In the genomic region with DNA sequence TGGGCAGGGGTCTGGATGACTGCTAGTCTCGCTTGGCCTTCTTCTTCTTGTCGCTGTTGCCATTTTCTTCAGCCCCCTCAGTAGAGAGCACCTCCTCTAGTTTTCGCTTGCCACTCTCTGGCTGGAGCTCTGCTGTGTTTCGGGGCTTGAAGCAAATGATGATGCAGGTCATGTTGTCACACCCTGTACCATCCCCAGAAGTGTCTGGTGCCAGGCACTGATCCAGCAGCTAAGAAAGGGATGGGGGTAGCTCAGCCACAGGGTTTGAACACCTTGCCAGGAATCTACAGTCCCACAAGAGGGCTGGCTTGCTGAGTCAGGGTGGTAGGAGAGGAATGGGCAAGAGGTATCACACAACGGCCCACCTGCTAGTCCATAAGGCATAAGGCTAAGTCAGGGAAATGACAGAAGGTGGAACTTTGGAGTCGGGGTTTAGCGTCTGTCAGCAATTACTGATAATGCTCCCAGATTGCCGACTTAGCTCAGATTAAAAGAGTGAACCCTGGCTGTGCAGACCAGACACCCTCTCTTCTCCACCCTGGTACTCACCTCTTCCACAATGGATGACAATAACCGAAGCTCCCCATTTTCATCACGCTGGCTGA, we compare ENCODE assay signal across 6 cellular contexts. TPM values are rescaled to one million over a fixed set of nuclear protein-coding genes. Genes with fewer than 3 reads are reported as not detected.
DNase-seq lines count a peak whose midpoint lies in the region; ATAC-seq, FAIRE-seq and TF ChIP-seq lines count a peak whose summit lies in the region.

No MANE protein-coding gene starts in this region.

- H3K4me1 ChIP-seq in HUES6 (ENCODE audit: control insufficient read depth, insufficient read depth, low read length) (peaks cover 14% of the 10 kb centered on the region), K562 (replicated peaks in 1 of 2; ENCODE audit: control insufficient read depth in 2 of 2, insufficient read depth in 2 of 2, low read length in 2 of 2) (peaks cover 7 to 38% of the 10 kb centered on the region in 2 experiments)

- peak overlapping the region; percentile 87; the same call in 1 of the 2 replicates for H3K27ac ChIP-seq in HUES6 (ENCODE audit: low read depth, low read length)
- H3K27ac ChIP-seq in K562 (ENCODE audit: extremely low read depth, low read depth, low read length): peak overlapping the region; percentile 92

- H3K4me2 ChIP-seq in K562 (ENCODE audit: insufficient read depth, low read length): no peak overlapping the region

- peak overlapping the region; percentile 99 for H3K27ac Mint-ChIP-seq in progenitor cell of endocrine pancreas

- H2AFZ ChIP-seq in K562 (ENCODE audit: low read depth, low read length): no peak overlapping the region

- no peak for TF ChIP-seq POLR2A in K562 (conservative IDR thresholded peaks at IDR 0.05)

- in situ Hi-C loops in K562 (cut with MboI): no loop called here

- no peaks in the 10 kb centered on the region for H3K9me3 Mint-ChIP-seq in progenitor cell of endocrine pancreas (ENCODE audit: low read depth)

- H3K9ac ChIP-seq in HUES6 (ENCODE audit: low read length): peak overlapping the region; percentile 97
- H3K9ac ChIP-seq in K562 (ENCODE audit: insufficient read depth in 1 of 2, low read depth in 2 of 2, low read length in 2 of 2): peak overlapping the region; percentile 83 to 90; a peak in 3 of 4 replicates

- H3K27me3 ChIP-seq in HUES6 (ENCODE audit: control insufficient read depth, insufficient read depth, low read length) (no peaks in the 10 kb centered on the region), K562 (ENCODE audit: control insufficient read depth in 2 of 2, insufficient read depth in 2 of 2, low read length in 2 of 2) (no peaks in the 10 kb centered on the region)

- POLR2A ChIA-PET in K562 (lab: Yijun Ruan, JAX): interaction anchor here (0.7 to 4.3 kb wide), 4 partner anchors 9 to 298 kb away, joined by 3 to 41 read pairs (median 4); a partner anchor contains a TSS

- peak overlapping the region; percentile 83; the same call in 1 of the 2 replicates for H3K4me3 ChIP-seq in HUES6 (ENCODE audit: low read depth, low read length)
- no peak overlapping the region for H3K4me3 ChIP-seq in K562

- H3K36me3 ChIP-seq in HUES6 (ENCODE audit: control insufficient read depth, insufficient read depth, low read length) (peaks cover 78% of the 10 kb centered on the region), K562 (ENCODE audit: control insufficient read depth, insufficient read depth, low read length) (peaks cover 80% of the 10 kb centered on the region)

- no peaks in the 10 kb centered on the region for H3K9me1 ChIP-seq in K562 (ENCODE audit: control insufficient read depth, insufficient read depth, low read length)

- no peak for TF ChIP-seq EP300 in K562 (IDR thresholded peaks at IDR 0.05; ENCODE audit: low read length)

- peaks cover 17% of the 10 kb centered on the region for H3K36me3 Mint-ChIP-seq in progenitor cell of endocrine pancreas (ENCODE audit: insufficient read depth)

- H3K27me3 Mint-ChIP-seq in progenitor cell of endocrine pancreas: no peaks in the 10 kb centered on the region

- WGBS in K562 (ENCODE audit: insufficient coverage, low coverage, missing lambda C conversion rate): 75% methylated on average over 9 of the region's 10 CpGs

- TF ChIP-seq RAD21 in K562 (CRISPR knock-in tag; conservative IDR thresholded peaks at IDR 0.05 in 1 of 2, IDR thresholded peaks at IDR 0.05 in 1 of 2): no peak

- H3K9me3 ChIP-seq in HUES6 (ENCODE audit: control insufficient read depth, insufficient read depth, low read depth, low read length) (no peaks in the 10 kb centered on the region), K562 (replicated peaks; ENCODE audit: control insufficient read depth, insufficient read depth, low read depth, low read length) (no peaks in the 10 kb centered on the region)

- intact Hi-C loops in K562 (cut with micrococcal nuclease) (no loop called here), head of caudate nucleus (cut with DNase I) (no loop called here)

- no peak for ATAC-seq in K562

- peaks cover 16% of the 10 kb centered on the region; the same call in 2 of the 3 replicates for H3K79me2 ChIP-seq in K562 (ENCODE audit: control insufficient read depth, insufficient read depth, low read length)

- peak overlapping the region; percentile 92 for H3K4me3 Mint-ChIP-seq in progenitor cell of endocrine pancreas (ENCODE audit: low read depth)

- H3K4me1 Mint-ChIP-seq in progenitor cell of endocrine pancreas (ENCODE audit: low read depth): peaks cover 16% of the 10 kb centered on the region

- CTCF ChIA-PET in K562 (lab: Yijun Ruan, JAX; ENCODE audit: low intra/inter-chr PET ratio): no interaction called here

- no peaks in the 10 kb centered on the region for H4K20me1 ChIP-seq in K562 (replicated peaks; ENCODE audit: control insufficient read depth, insufficient read depth, low read length)

- DNase-seq in K562 (ENCODE audit: extremely low read depth in 1 of 4, low spot score in 3 of 4): no peak
- no peak for DNase-seq in progenitor cell of endocrine pancreas (ENCODE audit: low spot score, unreplicated experiment)
- no peak for DNase-seq in activated CD4-positive, CD25-positive, alpha-beta regulatory T cell (lab: John Stamatoyannopoulos, UW)
- DNase-seq in head of caudate nucleus: no peak
- DNase-seq in ureter (ENCODE audit: low spot score): no peak

- BruUV-seq in K562 (replicated peaks; lab: Mats Ljungman, UMichigan): TSS peak; percentile 81

- TF ChIP-seq CTCF in K562 (IDR thresholded peaks at IDR 0.05 in 2 of 3, conservative IDR thresholded peaks at IDR 0.05 in 1 of 3; ENCODE audit: insufficient read depth in 2 of 3, low read depth in 1 of 3, low read length in 3 of 3) (no peak), progenitor cell of endocrine pancreas (IDR thresholded peaks at IDR 0.05; ENCODE audit: unreplicated experiment) (no peak)

- no peak for FAIRE-seq in K562 (lab: Jason Lieb, UNC)

RNA-seq across cellular contexts. Expression of a gene that starts 1.1 kb away (rescaled TPM):
- total RNA-seq in K562 (2011; cell fraction: chromatin; rRNA removed; ENCODE audit: low replicate concordance): 4.9 and 15.7 TPM in 2 replicates
- 17.0 and 17.3 TPM in 2 replicates for total RNA-seq in K562 (2011; cell fraction: nucleolus; rRNA removed)
- 7.1 and 8.9 TPM in 2 replicates for total RNA-seq in K562 (2011; cell fraction: nucleoplasm; rRNA removed)
- total RNA-seq in K562 (2014; rRNA removed) (6.7 and 8.0 TPM in 2 replicates), K562 (2014; rRNA removed; fragmentation: Illumina TruSeq; extraction: Trizol) (1.9 and 2.5 TPM in 2 replicates), K562 (2015; rRNA removed; fragmentation: Illumina TruSeq; extraction: Trizol) (7.1 TPM in 2 replicates), K562 (2021) (8.5 and 9.9 TPM in 2 replicates), progenitor cell of endocrine pancreas (34.4 and 35.0 TPM in 2 replicates), ureter (39.3 TPM)
- polyA plus RNA-seq in K562 (2011; rRNA removed) (4.4 and 6.6 TPM in 2 replicates), K562 (2014; fragmentation: Illumina TruSeq; extraction: Trizol) (4.1 and 7.4 TPM in 2 replicates), K562 (2014; fragmentation: Nextera tagmentation; extraction: Ambion mirVana) (under 1 TPM; 0.04 to 0.15 TPM), K562 (2014; rRNA removed) (9.7 and 13.6 TPM in 2 replicates)
- 10.0 and 15.4 TPM in 2 replicates for polyA plus RNA-seq in K562 (2011; cell fraction: cytosol; rRNA removed)
- 19.1 and 33.8 TPM in 2 replicates for polyA plus RNA-seq in K562 (2011; cell fraction: nucleus; rRNA removed)
- 7.6 and 12.8 TPM in 2 replicates for polyA plus RNA-seq in K562 (2012)
- polyA minus RNA-seq in K562 (2011; rRNA and poly(A)+ RNA removed): 1.9 and 2.3 TPM in 2 replicates
- 2.7 and 4.6 TPM in 2 replicates for polyA minus RNA-seq in K562 (2011; cell fraction: cytosol; rRNA and poly(A)+ RNA removed)
- polyA minus RNA-seq in K562 (2011; cell fraction: nucleus; rRNA and poly(A)+ RNA removed): 9.6 and 10.2 TPM in 2 replicates

RNA-seq across cellular contexts. Expression of a gene that starts 11.3 kb away (rescaled TPM):
- 127 and 249 TPM in 2 replicates for total RNA-seq in K562 (2011; cell fraction: chromatin; rRNA removed; ENCODE audit: low replicate concordance)
- total RNA-seq in K562 (2011; cell fraction: nucleolus; rRNA removed): 127 and 149 TPM in 2 replicates
- total RNA-seq in K562 (2011; cell fraction: nucleoplasm; rRNA removed): 132 and 134 TPM in 2 replicates
- total RNA-seq in K562 (2014; rRNA removed): 61.7 and 80.4 TPM in 2 replicates
- total RNA-seq in K562 (2014; rRNA removed; fragmentation: Illumina TruSeq; extraction: Trizol): 44.1 and 45.3 TPM in 2 replicates
- 53.2 and 54.6 TPM in 2 replicates for total RNA-seq in K562 (2015; rRNA removed; fragmentation: Illumina TruSeq; extraction: Trizol)
- 72.5 and 75.7 TPM in 2 replicates for total RNA-seq in K562 (2021)
- 45.8 and 57.3 TPM in 2 replicates for polyA plus RNA-seq in K562 (2011; rRNA removed)
- 65.9 and 86.7 TPM in 2 replicates for polyA plus RNA-seq in K562 (2011; cell fraction: cytosol; rRNA removed)
- 129 and 142 TPM in 2 replicates for polyA plus RNA-seq in K562 (2011; cell fraction: nucleus; rRNA removed)
- polyA plus RNA-seq in K562 (2012): 64.3 and 80.0 TPM in 2 replicates
- 44.2 and 57.6 TPM in 2 replicates for polyA plus RNA-seq in K562 (2014; fragmentation: Illumina TruSeq; extraction: Trizol)
- 1 to 10 TPM; 3.0 to 7.5 TPM for polyA plus RNA-seq in K562 (2014; fragmentation: Nextera tagmentation; extraction: Ambion mirVana)
- 58.7 and 60.2 TPM in 2 replicates for polyA plus RNA-seq in K562 (2014; rRNA removed)
- polyA minus RNA-seq in K562 (2011; rRNA and poly(A)+ RNA removed): 62.0 and 62.2 TPM in 2 replicates
- polyA minus RNA-seq in K562 (2011; cell fraction: cytosol; rRNA and poly(A)+ RNA removed): 33.1 and 37.9 TPM in 2 replicates
- 67.2 and 89.5 TPM in 2 replicates for polyA minus RNA-seq in K562 (2011; cell fraction: nucleus; rRNA and poly(A)+ RNA removed)
- 81.2 and 89.3 TPM in 2 replicates for total RNA-seq in progenitor cell of endocrine pancreas
- total RNA-seq in ureter: 102 TPM

RNA-seq across cellular contexts. Expression of a gene that starts 11.5 kb away (rescaled TPM):
- 108 and 141 TPM in 2 replicates for total RNA-seq in K562 (2011; cell fraction: chromatin; rRNA removed; ENCODE audit: low replicate concordance)
- 58.2 and 64.9 TPM in 2 replicates for total RNA-seq in K562 (2011; cell fraction: nucleolus; rRNA removed)
- 81.0 and 82.5 TPM in 2 replicates for total RNA-seq in K562 (2011; cell fraction: nucleoplasm; rRNA removed)
- total RNA-seq in K562 (2014; rRNA removed) (63.6 and 66.0 TPM in 2 replicates), K562 (2014; rRNA removed; fragmentation: Illumina TruSeq; extraction: Trizol) (43.3 and 45.4 TPM in 2 replicates), K562 (2015; rRNA removed; fragmentation: Illumina TruSeq; extraction: Trizol) (45.3 and 46.8 TPM in 2 replicates), K562 (2021) (57.0 and 66.6 TPM in 2 replicates), progenitor cell of endocrine pancreas (49.6 and 56.7 TPM in 2 replicates), ureter (37.8 TPM)
- polyA plus RNA-seq in K562 (2011; rRNA removed) (53.1 and 64.8 TPM in 2 replicates), K562 (2014; fragmentation: Illumina TruSeq; extraction: Trizol) (68.0 and 80.3 TPM in 2 replicates), K562 (2014; fragmentation: Nextera tagmentation; extraction: Ambion mirVana) (10 to 100 TPM; 29.7 to 48.6 TPM), K562 (2014; rRNA removed) (58.9 and 60.8 TPM in 2 replicates)
- 57.9 and 64.5 TPM in 2 replicates for polyA plus RNA-seq in K562 (2011; cell fraction: cytosol; rRNA removed)
- 175 and 198 TPM in 2 replicates for polyA plus RNA-seq in K562 (2011; cell fraction: nucleus; rRNA removed)
- polyA plus RNA-seq in K562 (2012): 64.3 and 82.9 TPM in 2 replicates
- 68.8 and 94.7 TPM in 2 replicates for polyA minus RNA-seq in K562 (2011; rRNA and poly(A)+ RNA removed)
- polyA minus RNA-seq in K562 (2011; cell fraction: cytosol; rRNA and poly(A)+ RNA removed): 19.7 and 35.4 TPM in 2 replicates
- polyA minus RNA-seq in K562 (2011; cell fraction: nucleus; rRNA and poly(A)+ RNA removed): 24.2 and 39.8 TPM in 2 replicates

RNA-seq across cellular contexts. Expression of a gene that starts 25.1 kb away (rescaled TPM):
- 217 and 308 TPM in 2 replicates for total RNA-seq in K562 (2011; cell fraction: chromatin; rRNA removed; ENCODE audit: low replicate concordance)
- total RNA-seq in K562 (2011; cell fraction: nucleolus; rRNA removed): 145 and 163 TPM in 2 replicates
- 162 and 165 TPM in 2 replicates for total RNA-seq in K562 (2011; cell fraction: nucleoplasm; rRNA removed)
- total RNA-seq in K562 (2014; rRNA removed) (38.6 and 64.7 TPM in 2 replicates), K562 (2014; rRNA removed; fragmentation: Illumina TruSeq; extraction: Trizol) (49.2 and 51.3 TPM in 2 replicates), K562 (2015; rRNA removed; fragmentation: Illumina TruSeq; extraction: Trizol) (53.0 and 57.9 TPM in 2 replicates), K562 (2021) (70.0 and 85.2 TPM in 2 replicates), progenitor cell of endocrine pancreas (98.0 and 106 TPM in 2 replicates), ureter (109 TPM)
- polyA plus RNA-seq in K562 (2011; rRNA removed) (96.6 and 116 TPM in 2 replicates), K562 (2014; fragmentation: Illumina TruSeq; extraction: Trizol) (84.4 and 96.8 TPM in 2 replicates), K562 (2014; fragmentation: Nextera tagmentation; extraction: Ambion mirVana) (10 to 100 TPM; 35.5 to 40.2 TPM), K562 (2014; rRNA removed) (62.4 and 65.8 TPM in 2 replicates)
- 91.3 and 92.7 TPM in 2 replicates for polyA plus RNA-seq in K562 (2011; cell fraction: cytosol; rRNA removed)
- polyA plus RNA-seq in K562 (2011; cell fraction: nucleus; rRNA removed): 240 and 356 TPM in 2 replicates
- 61.2 and 64.8 TPM in 2 replicates for polyA plus RNA-seq in K562 (2012)
- 62.6 and 74.7 TPM in 2 replicates for polyA minus RNA-seq in K562 (2011; rRNA and poly(A)+ RNA removed)
- 33.3 and 43.0 TPM in 2 replicates for polyA minus RNA-seq in K562 (2011; cell fraction: cytosol; rRNA and poly(A)+ RNA removed)
- polyA minus RNA-seq in K562 (2011; cell fraction: nucleus; rRNA and poly(A)+ RNA removed): 40.9 and 68.3 TPM in 2 replicates

RNA-seq across cellular contexts. Expression of a gene that starts 27.7 kb away (rescaled TPM):
- total RNA-seq in K562 (2011; cell fraction: chromatin; rRNA removed; ENCODE audit: low replicate concordance): 48.4 and 56.6 TPM in 2 replicates
- 33.4 and 34.7 TPM in 2 replicates for total RNA-seq in K562 (2011; cell fraction: nucleolus; rRNA removed)
- 40.2 and 54.0 TPM in 2 replicates for total RNA-seq in K562 (2011; cell fraction: nucleoplasm; rRNA removed)
- 164 and 176 TPM in 2 replicates for total RNA-seq in K562 (2014; rRNA removed)
- 153 and 155 TPM in 2 replicates for total RNA-seq in K562 (2014; rRNA removed; fragmentation: Illumina TruSeq; extraction: Trizol)
- 183 and 191 TPM in 2 replicates for total RNA-seq in K562 (2015; rRNA removed; fragmentation: Illumina TruSeq; extraction: Trizol)
- total RNA-seq in K562 (2021): 154 and 173 TPM in 2 replicates
- polyA plus RNA-seq in K562 (2011; rRNA removed): 77.9 and 86.0 TPM in 2 replicates
- 68.2 and 68.5 TPM in 2 replicates for polyA plus RNA-seq in K562 (2011; cell fraction: cytosol; rRNA removed)
- 59.6 and 69.6 TPM in 2 replicates for polyA plus RNA-seq in K562 (2011; cell fraction: nucleus; rRNA removed)
- 132 and 162 TPM in 2 replicates for polyA plus RNA-seq in K562 (2012)
- polyA plus RNA-seq in K562 (2014; fragmentation: Illumina TruSeq; extraction: Trizol): 221 and 230 TPM in 2 replicates
- polyA plus RNA-seq in K562 (2014; fragmentation: Nextera tagmentation; extraction: Ambion mirVana): 10 to 100 TPM; 61.7 to 88.8 TPM
- polyA plus RNA-seq in K562 (2014; rRNA removed): 116 and 136 TPM in 2 replicates
- 168 and 174 TPM in 2 replicates for polyA minus RNA-seq in K562 (2011; rRNA and poly(A)+ RNA removed)
- polyA minus RNA-seq in K562 (2011; cell fraction: cytosol; rRNA and poly(A)+ RNA removed): 88.1 and 100 TPM in 2 replicates
- 14.1 and 18.0 TPM in 2 replicates for polyA minus RNA-seq in K562 (2011; cell fraction: nucleus; rRNA and poly(A)+ RNA removed)
- 101 and 105 TPM in 2 replicates for total RNA-seq in progenitor cell of endocrine pancreas
- total RNA-seq in ureter: 61.7 TPM
